ENCODE assay signal across 8 cellular contexts in genomic region chr10:109883859-109884771, GRCh38. TPM values are rescaled to one million over a fixed set of nuclear protein-coding genes. Genes with fewer than 3 reads are reported as not detected.
DNase-seq lines count a peak whose midpoint lies in the region; ATAC-seq and TF ChIP-seq lines count a peak whose summit lies in the region.

No MANE protein-coding gene starts in this region.

- H3K4me3 Mint-ChIP-seq in chondrocyte (ENCODE audit: unreplicated experiment): peak overlapping the region; percentile 53

- no peaks in the 10 kb centered on the region for H3K27me3 ChIP-seq in ACC112 (ENCODE audit: insufficient read depth, low read length)
- no peaks in the 10 kb centered on the region for H3K27me3 ChIP-seq in layer of hippocampus (ENCODE audit: control insufficient read depth, insufficient read depth, low read length)

- H3K27me3 Mint-ChIP-seq in chondrocyte (ENCODE audit: low read depth): no peaks in the 10 kb centered on the region

- H3K36me3 ChIP-seq in ACC112 (ENCODE audit: insufficient read depth, low read length): peaks cover 16% of the 10 kb centered on the region

- peak overlapping the region; percentile 96 for H3K27ac Mint-ChIP-seq in chondrocyte (ENCODE audit: unreplicated experiment)

- no peak overlapping the region for H2AFZ ChIP-seq in ACC112 (ENCODE audit: low read length, unreplicated experiment)

- peak overlapping the region; percentile 49 for H3K27ac ChIP-seq in ACC112 (ENCODE audit: low read depth, low read length)
- H3K27ac ChIP-seq in layer of hippocampus (ENCODE audit: low read depth, low read length): peak overlapping the region; percentile 73

- no peak overlapping the region for H3K4me3 ChIP-seq in ACC112 (ENCODE audit: low read depth, low read length)

- TF ChIP-seq CTCF in chondrocyte (IDR thresholded peaks at IDR 0.05): peak; percentile 98

- DNase-seq in NCI-H2196 treated with DMSO at 0.1 percent for 48 hours (lab: John Stamatoyannopoulos, UW; ENCODE audit: unreplicated experiment): peak; percentile 51
- no peak for DNase-seq in chondrocyte (ENCODE audit: low spot score)
- peak; percentile 48 for DNase-seq in stimulated activated CD4-positive, alpha-beta T cell treated with anti-CD3 and anti-CD28 coated beads, Interleukin-1b, Interleukin-23, amount 100 ng/mL, for 48 hours

- peaks cover 51% of the 10 kb centered on the region for H3K4me1 Mint-ChIP-seq in chondrocyte (ENCODE audit: low read depth)

- H3K4me1 ChIP-seq in ACC112 (ENCODE audit: control insufficient read depth, insufficient read depth, low read length, unreplicated experiment): peaks cover 19% of the 10 kb centered on the region

- no peaks in the 10 kb centered on the region for H3K9me3 Mint-ChIP-seq in chondrocyte (ENCODE audit: low read depth)

- peaks cover 31% of the 10 kb centered on the region for H3K36me3 Mint-ChIP-seq in chondrocyte (ENCODE audit: low read depth)

- no peaks in the 10 kb centered on the region for H3K79me2 ChIP-seq in ACC112 (ENCODE audit: control insufficient read depth, insufficient read depth, low read length, unreplicated experiment)

- ATAC-seq in GM18517 (IDR thresholded peaks at IDR 0.05; ENCODE audit: unreplicated experiment) (peak; percentile 67), HG03095 (IDR thresholded peaks at IDR 0.05; ENCODE audit: unreplicated experiment) (peak; percentile 46)
- ATAC-seq in activated CD4-positive, CD25-positive, alpha-beta regulatory T cell treated with anti-CD3 and anti-CD28 coated beads, Interleukin-2, amount 50 U/mL, for 24 hours: peak; percentile 46 to 51

RNA-seq across cellular contexts. Expression of gene XPNPEP1, which starts 39.2 kb away (rescaled TPM):
- total RNA-seq in chondrocyte: 79.8 to 95.7 TPM (median 80.6 TPM) in 3 replicates
